20 cellular contexts compared by ENCODE assay signal in genomic region chr2:157264099-157264498, GRCh38. TPM values are rescaled to one million over a fixed set of nuclear protein-coding genes. Genes with fewer than 3 reads are reported as not detected.
DNase-seq lines count a peak whose midpoint lies in the region; ATAC-seq lines count a peak whose summit lies in the region.
"Had no signal": no experiment of that assay in that cellular context is flagged by ENCODE, and none has a peak within 500 bp of the region (broad histone marks: within the 10 kb centered on the region; RNA-seq: fewer than 3 reads in every experiment).

No MANE protein-coding gene starts in this region.

- H3K27me3 Mint-ChIP-seq in CD4-positive, alpha-beta memory T cell, result no peaks in the 10 kb centered on the region
- no peaks in the 10 kb centered on the region for H3K27me3 Mint-ChIP-seq in activated T-cell treated with anti-CD3 and anti-CD28 coated beads, Interleukin-2, amount 50 U/mL, for 24 hours

- peaks cover 7 to 13% (median 8%) of the 10 kb centered on the region in 4 donors for H3K4me1 Mint-ChIP-seq in CD4-positive, alpha-beta memory T cell
- H3K4me1 Mint-ChIP-seq in activated T-cell treated with anti-CD3 and anti-CD28 coated beads, Interleukin-2, amount 50 U/mL, for 24 hours (ENCODE audit: low read depth), result peaks cover 38% of the 10 kb centered on the region

- no peak overlapping the region for H2BK15ac ChIP-seq in mesenchymal stem cell (ENCODE audit: low read depth, poor library complexity, severe bottlenecking)

- no peak overlapping the region for H3K27ac Mint-ChIP-seq in CD4-positive, alpha-beta memory T cell
- no peak overlapping the region for H3K27ac Mint-ChIP-seq in activated T-cell treated with anti-CD3 and anti-CD28 coated beads, Interleukin-2, amount 50 U/mL, for 24 hours
- H3K27ac Mint-ChIP-seq: CD14-positive monocyte; T-helper 2 cell treated with Interferon-gamma antibody and Interleukin-4, amounts not matched to agents 5 μg/mL and 100 μg/mL, for 36 hours had no signal

- no peak overlapping the region for H3K4me3 ChIP-seq in mesenchymal stem cell (ENCODE audit: insufficient read depth in 1 of 2, low read depth in 1 of 2, low read length in 2 of 2)
- H3K4me3 ChIP-seq in CD4-positive, alpha-beta memory T cell (ENCODE audit: low read length in 2 of 2), result no peak overlapping the region
- H3K4me3 ChIP-seq: body of pancreas, dorsolateral prefrontal cortex, left ventricle myocardium inferior, pancreas, testis had no signal

- H2AFZ ChIP-seq in mesenchymal stem cell (ENCODE audit: low read depth, low read length), result no peak overlapping the region

- ATAC-seq in GM21529 (IDR thresholded peaks at IDR 0.05; ENCODE audit: unreplicated experiment) (no peak), GM21423 (IDR thresholded peaks at IDR 0.05; ENCODE audit: unreplicated experiment) (no peak)
- ATAC-seq: body of pancreas, pancreas had no signal

- peaks cover 1% of the 10 kb centered on the region for H3K79me1 ChIP-seq in mesenchymal stem cell (replicated peaks; ENCODE audit: low read length, poor library complexity, severe bottlenecking)

- no peak overlapping the region for H3K4ac ChIP-seq in mesenchymal stem cell (ENCODE audit: low read depth in 1 of 2, low read length in 2 of 2)

- H2BK5ac ChIP-seq in mesenchymal stem cell (ENCODE audit: low read depth, low read length, poor library complexity, severe bottlenecking), result no peak overlapping the region

- no peak overlapping the region for H3K14ac ChIP-seq in mesenchymal stem cell (ENCODE audit: low read length in 2 of 2)

- H3K9me3 ChIP-seq in mesenchymal stem cell (ENCODE audit: control insufficient read depth, low read length), result no peaks in the 10 kb centered on the region
- no peaks in the 10 kb centered on the region for H3K9me3 ChIP-seq in CD4-positive, alpha-beta memory T cell (ENCODE audit: control insufficient read depth in 1 of 2, low read length in 2 of 2)
- H3K9me3 ChIP-seq: body of pancreas, left ventricle myocardium inferior, pancreas, testis had no signal

- no peak overlapping the region for H3K4me2 ChIP-seq in mesenchymal stem cell (ENCODE audit: low read length, poor library complexity, severe bottlenecking)

- WGBS in mesenchymal stem cell, result 49% methylated on average over 3 of the region's 3 CpGs

- POLR2A ChIA-PET in CD4-positive, alpha-beta memory T cell (lab: Charles Lee; ENCODE audit: partially characterized antibody), result no interaction called here

- H3K9me3 Mint-ChIP-seq in CD4-positive, alpha-beta memory T cell, result no peaks in the 10 kb centered on the region
- H3K9me3 Mint-ChIP-seq in activated T-cell treated with anti-CD3 and anti-CD28 coated beads, Interleukin-2, amount 50 U/mL, for 24 hours, result no peaks in the 10 kb centered on the region
- H3K9me3 Mint-ChIP-seq: CD14-positive monocyte; T-helper 2 cell treated with Interferon-gamma antibody and Interleukin-4, amounts not matched to agents 5 μg/mL and 100 μg/mL, for 36 hours had no signal

- peak overlapping the region; percentile 80 for H3K9ac ChIP-seq in mesenchymal stem cell (ENCODE audit: low read length)

- H3K23ac ChIP-seq in mesenchymal stem cell (ENCODE audit: low read length in 2 of 2), result no peak overlapping the region

- H4K8ac ChIP-seq in mesenchymal stem cell (ENCODE audit: low read length), result no peak overlapping the region

- CTCF ChIA-PET in CD4-positive, alpha-beta memory T cell (lab: Charles Lee; ENCODE audit: partially characterized antibody), result no interaction called here

- no peak overlapping the region for H2BK120ac ChIP-seq in mesenchymal stem cell (ENCODE audit: low read depth, low read length)

- H3K4me1 ChIP-seq in mesenchymal stem cell (ENCODE audit: control insufficient read depth, insufficient read depth, low read depth, low read length), result peaks cover 5% of the 10 kb centered on the region
- no peaks in the 10 kb centered on the region for H3K4me1 ChIP-seq in CD4-positive, alpha-beta memory T cell (ENCODE audit: insufficient read depth, low read length)
- H3K4me1 ChIP-seq: body of pancreas, pancreas, testis had no signal

- DNase-seq in AG20443 (ENCODE audit: low spot score), result peak; percentile 53
- DNase-seq in M059J (ENCODE audit: low read depth), result peak; percentile 67
- peak; percentile 30 for DNase-seq in cerebellar cortex (ENCODE audit: low spot score)
- DNase-seq in mesenchymal stem cell, result no peak
- no peak for DNase-seq in CD4-positive, alpha-beta memory T cell
- DNase-seq in activated T-cell treated with anti-CD3 and anti-CD28 coated beads, Interleukin-2, amount 50 U/mL, for 24 hours, result no peak
- DNase-seq: activated CD4-positive, alpha-beta T cell treated with anti-CD3 and anti-CD28 coated beads for 4 hours; body of pancreas; dorsolateral prefrontal cortex; Kasumi-1; left ventricle myocardium inferior; NCI-H1417; NCI-H345; NK-92 treated with Interleukin-12 subunit alpha and Interleukin-12 subunit beta, amount 100 ng/mL, for 24 hours; pancreas; testis had no signal

- H3K36me3 Mint-ChIP-seq in CD4-positive, alpha-beta memory T cell, result no peaks in the 10 kb centered on the region
- H3K36me3 Mint-ChIP-seq in activated T-cell treated with anti-CD3 and anti-CD28 coated beads, Interleukin-2, amount 50 U/mL, for 24 hours (ENCODE audit: low read depth), result no peaks in the 10 kb centered on the region
- H3K36me3 Mint-ChIP-seq: CD14-positive monocyte had no signal

- H2BK12ac ChIP-seq in mesenchymal stem cell (ENCODE audit: low read length in 2 of 2), result no peak overlapping the region

- H3K4me3 Mint-ChIP-seq in CD4-positive, alpha-beta memory T cell, result no peak overlapping the region
- H3K4me3 Mint-ChIP-seq in activated T-cell treated with anti-CD3 and anti-CD28 coated beads, Interleukin-2, amount 50 U/mL, for 24 hours, result no peak overlapping the region
- H3K4me3 Mint-ChIP-seq: CD14-positive monocyte; T-helper 2 cell treated with Interferon-gamma antibody and Interleukin-4, amounts not matched to agents 5 μg/mL and 100 μg/mL, for 36 hours had no signal

- H2AK5ac ChIP-seq in mesenchymal stem cell (ENCODE audit: low read length, severe bottlenecking), result no peak overlapping the region

- intact Hi-C loops in CD4-positive, alpha-beta memory T cell (cut with micrococcal nuclease), result no loop called here

- H3K27me3 ChIP-seq in mesenchymal stem cell (ENCODE audit: control insufficient read depth in 1 of 2, insufficient read depth in 1 of 2, low read length in 2 of 2), result no peaks in the 10 kb centered on the region
- H3K27me3 ChIP-seq in CD4-positive, alpha-beta memory T cell (ENCODE audit: insufficient read depth, low read length), result no peaks in the 10 kb centered on the region
- H3K27me3 ChIP-seq: body of pancreas, dorsolateral prefrontal cortex, pancreas, testis had no signal

- no peak overlapping the region for H3K18ac ChIP-seq in mesenchymal stem cell (ENCODE audit: low read depth in 1 of 2, low read length in 2 of 2)

- peaks cover 0 to 14% of the 10 kb centered on the region in 2 experiments for H3K36me3 ChIP-seq in mesenchymal stem cell (ENCODE audit: control insufficient read depth in 1 of 2, insufficient read depth in 2 of 2, low read depth in 1 of 2, low read length in 2 of 2)
- no peaks in the 10 kb centered on the region for H3K36me3 ChIP-seq in CD4-positive, alpha-beta memory T cell (ENCODE audit: insufficient read depth, low read length)
- H3K36me3 ChIP-seq: left ventricle myocardium inferior, pancreas had no signal

- H3K27ac ChIP-seq in mesenchymal stem cell (ENCODE audit: low read length, poor library complexity, severe bottlenecking), result no peak overlapping the region
- no peak overlapping the region for H3K27ac ChIP-seq in CD4-positive, alpha-beta memory T cell (ENCODE audit: low read depth, low read length)
- H3K27ac ChIP-seq: body of pancreas, dorsolateral prefrontal cortex, left ventricle myocardium inferior, pancreas, testis had no signal

- no peak overlapping the region for H4K91ac ChIP-seq in mesenchymal stem cell (ENCODE audit: low read length)

RNA-seq across cellular contexts. Expression of gene GALNT5, which starts 6.6 kb away (rescaled TPM):
- 28.8 and 36.1 TPM in 2 replicates for total RNA-seq in M059J (2014; rRNA removed; shearing (Covaris generic))
- polyA plus RNA-seq in mesenchymal stem cell (2013, experiment 1 of 2), result 1.9 TPM
- polyA plus RNA-seq in mesenchymal stem cell (2013, experiment 2 of 2), result 1.9 TPM
- not detected for total RNA-seq in CD4-positive, alpha-beta memory T cell
- not detected for polyA plus RNA-seq in CD4-positive, alpha-beta memory T cell
- polyA plus RNA-seq: CD14-positive monocyte, pancreas had no signal

Comparison
In these comparisons a context has a peak if more than half of its experiments do, and no peak if none do; other contexts are left out.
1. DNase-seq: peak in AG20443 (single experiment), M059J (single experiment) and cerebellar cortex (single experiment); none in mesenchymal stem cell (single experiment), CD4-positive, alpha-beta memory T cell (0 of 5) and activated T-cell treated with anti-CD3 and anti-CD28 coated beads, Interleukin-2, amount 50 U/mL, for 24 hours (single experiment).
2. RNA of gene GALNT5, which starts 6.6 kb away (total RNA-seq): 28.8 to 36.1 TPM in M059J; not detected in CD4-positive, alpha-beta memory T cell; every median in the first group is over 10 times any median in the second.